8 cellular contexts compared by ENCODE assay signal in genomic region chr1:211698161-211699026, GRCh38. TPM values are rescaled to one million over a fixed set of nuclear protein-coding genes. Genes with fewer than 3 reads are reported as not detected.
DNase-seq lines count a peak whose midpoint lies in the region; ATAC-seq, FAIRE-seq and TF ChIP-seq lines count a peak whose summit lies in the region.

No MANE protein-coding gene starts in this region.

- 25% methylated on average over 29 of the region's 29 CpGs for WGBS in thymus

- TF ChIP-seq CTCF in D721Med (IDR thresholded peaks at IDR 0.05; ENCODE audit: insufficient read depth, missing control alignments) (peak; percentile 99), osteocyte (IDR thresholded peaks at IDR 0.05) (peak; percentile 99)

- no peaks in the 10 kb centered on the region for H3K27me3 ChIP-seq in thymus (ENCODE audit: control insufficient read depth, insufficient read depth)

- H3K4me1 Mint-ChIP-seq in osteocyte (ENCODE audit: unreplicated experiment), result peaks cover 5% of the 10 kb centered on the region

- no peak for TF ChIP-seq EP300 in Ishikawa (IDR thresholded peaks at IDR 0.05; ENCODE audit: borderline replicate concordance)

- peak; percentile 16 for FAIRE-seq in D721Med (lab: Jason Lieb, UNC)

- DNase-seq in D721Med (ENCODE audit: insufficient read length, low spot score) (peak; percentile 88), SHP77 (lab: John Stamatoyannopoulos, UW) (peak; percentile 80 to 85), globus pallidus (ENCODE audit: low spot score) (peak; percentile 81), osteocyte (ENCODE audit: extremely low spot score, unreplicated experiment) (peak; percentile 92)
- peak; percentile 51 to 77 (median 68) for DNase-seq in activated naive CD4-positive, alpha-beta T cell (lab: John Stamatoyannopoulos, UW)

- no peak overlapping the region for H3K27ac Mint-ChIP-seq in osteocyte (ENCODE audit: unreplicated experiment)

- peak; percentile 98 for TF ChIP-seq RAD21 in Ishikawa (IDR thresholded peaks at IDR 0.05; ENCODE audit: low read depth)

- peaks cover 14% of the 10 kb centered on the region for H3K27me3 Mint-ChIP-seq in osteocyte (ENCODE audit: unreplicated experiment)

- H3K36me3 Mint-ChIP-seq in osteocyte (ENCODE audit: unreplicated experiment), result no peaks in the 10 kb centered on the region

- no peaks in the 10 kb centered on the region for H3K9me3 Mint-ChIP-seq in osteocyte (ENCODE audit: unreplicated experiment)

- no peaks in the 10 kb centered on the region for H3K9me3 ChIP-seq in thymus (ENCODE audit: control insufficient read depth)

- peak overlapping the region; percentile 14 for H3K4me3 ChIP-seq in thymus (ENCODE audit: low read length)

- no peaks in the 10 kb centered on the region for H3K36me3 ChIP-seq in thymus (ENCODE audit: control insufficient read depth, insufficient read depth)

- peak; percentile 46 for ATAC-seq in GM21529 (IDR thresholded peaks at IDR 0.05; ENCODE audit: unreplicated experiment)

- H3K4me3 Mint-ChIP-seq in osteocyte (ENCODE audit: unreplicated experiment), result peak overlapping the region; percentile 51

- H3K4me1 ChIP-seq in thymus (ENCODE audit: control insufficient read depth, insufficient read depth, low read length), result peaks cover 2% of the 10 kb centered on the region

- no peak overlapping the region for H3K27ac ChIP-seq in thymus (ENCODE audit: low read depth)

TF ChIP-seq in Ishikawa, 13 proteins besides CTCF, POLR2A, EP300 and RAD21:
- TF ChIP-seq ZBTB7A (IDR thresholded peaks at IDR 0.05; ENCODE audit: low read depth), result no peak
- TF ChIP-seq CREB1 (IDR thresholded peaks at IDR 0.05; ENCODE audit: low read depth), result no peak
- TF ChIP-seq, protein P1, sequence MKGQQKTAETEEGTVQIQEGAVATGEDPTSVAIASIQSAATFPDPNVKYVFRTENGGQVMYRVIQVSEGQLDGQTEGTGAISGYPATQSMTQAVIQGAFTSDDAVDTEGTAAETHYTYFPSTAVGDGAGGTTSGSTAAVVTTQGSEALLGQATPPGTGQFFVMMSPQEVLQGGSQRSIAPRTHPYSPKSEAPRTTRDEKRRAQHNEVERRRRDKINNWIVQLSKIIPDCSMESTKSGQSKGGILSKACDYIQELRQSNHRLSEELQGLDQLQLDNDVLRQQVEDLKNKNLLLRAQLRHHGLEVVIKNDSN (IDR thresholded peaks at IDR 0.05), result no peak
- TF ChIP-seq NFIC (IDR thresholded peaks at IDR 0.05), result no peak
- TF ChIP-seq YY1 (IDR thresholded peaks at IDR 0.05; ENCODE audit: low read depth), result no peak
- TF ChIP-seq MAX (IDR thresholded peaks at IDR 0.05), result peak; percentile 71
- no peak for TF ChIP-seq TAF1 (IDR thresholded peaks at IDR 0.05; ENCODE audit: low read depth)
- TF ChIP-seq TCF12 (IDR thresholded peaks at IDR 0.05; ENCODE audit: low read depth), result no peak

RNA-seq across cellular contexts. Expression of gene NEK2, which starts 23.0 kb away (rescaled TPM):
- 3.9 and 4.4 TPM in 2 replicates for total RNA-seq in osteocyte
- 4.0 TPM for polyA plus RNA-seq in thymus
